ENCODE assay signal across 14 cellular contexts in the genomic region with DNA sequence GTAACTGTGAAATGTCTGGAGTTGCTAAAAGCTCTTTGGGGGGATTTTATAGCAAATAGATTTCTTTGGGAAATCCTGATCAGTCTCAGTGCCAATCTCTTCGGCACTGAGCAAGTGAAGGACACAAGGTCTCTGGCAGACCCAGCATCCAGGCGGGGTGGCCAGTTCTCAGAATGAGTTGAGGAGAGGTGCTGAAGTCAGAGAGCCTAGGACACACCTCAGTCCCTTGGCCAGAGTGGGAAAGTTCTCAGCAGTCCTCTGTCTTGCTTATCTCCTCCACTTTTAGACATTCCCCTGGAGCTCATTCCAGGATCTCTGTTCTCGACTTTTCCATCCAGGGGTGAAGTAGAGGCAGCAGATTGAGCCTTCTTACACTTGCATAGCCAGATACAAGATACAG. TPM values are rescaled to one million over a fixed set of nuclear protein-coding genes. Genes with fewer than 3 reads are reported as not detected.
DNase-seq lines count a peak whose midpoint lies in the region; ATAC-seq and TF ChIP-seq lines count a peak whose summit lies in the region.
"Had no signal": no experiment of that assay in that cellular context is flagged by ENCODE, and none has a peak within 500 bp of the region (broad histone marks: within the 10 kb centered on the region; RNA-seq: fewer than 3 reads in every experiment).

No MANE protein-coding gene starts in this region.

- H3K79me2 ChIP-seq in GM23338 (replicated peaks; ENCODE audit: insufficient read depth) = no peaks in the 10 kb centered on the region

- no peak overlapping the region for H3K4me2 ChIP-seq in GM23338

- H3K4me1 ChIP-seq in GM23338 (ENCODE audit: insufficient read depth) = peaks cover 64% of the 10 kb centered on the region
- H3K4me1 ChIP-seq in esophagus muscularis mucosa = peaks cover 28 to 40% (median 33%) of the 10 kb centered on the region in 4 donors
- peaks cover 14% of the 10 kb centered on the region for H3K4me1 ChIP-seq in rectal smooth muscle tissue (ENCODE audit: control insufficient read depth, insufficient read depth, low read length)
- peaks cover 7 to 8% of the 10 kb centered on the region in 2 donors for H3K4me1 ChIP-seq in gastrocnemius medialis

- no peak overlapping the region for H3K4me3 Mint-ChIP-seq in GM23338
- H3K4me3 Mint-ChIP-seq: CD4-positive, alpha-beta memory T cell had no signal

- intact Hi-C loops in esophagus muscularis mucosa (cut with DNase I) (no loop called here), gastrocnemius medialis (cut with DNase I; ENCODE audit: low total_unique reads) (no loop called here)

- no peaks in the 10 kb centered on the region for H3K36me3 Mint-ChIP-seq in GM23338 (ENCODE audit: low read depth)

- H3K36me3 ChIP-seq in GM23338 (ENCODE audit: insufficient read depth) (no peaks in the 10 kb centered on the region), esophagus muscularis mucosa (peaks cover 14 to 49% (median 38%) of the 10 kb centered on the region in 4 donors), rectal smooth muscle tissue (ENCODE audit: control insufficient read depth, insufficient read depth, low read length) (peaks cover 20% of the 10 kb centered on the region), gastrocnemius medialis (peaks cover 0 to 38% of the 10 kb centered on the region in 2 donors)

- DNase-seq in GM23338 (ENCODE audit: low spot score) (no peak), esophagus muscularis mucosa (ENCODE audit: extremely low spot score) (peak; percentile 81), NOMO-1 treated with dmso at 0.1 percent for 144 hours (lab: John Stamatoyannopoulos, UW; ENCODE audit: unreplicated experiment) (no peak), NCI-H2171 (lab: John Stamatoyannopoulos, UW) (no peak), gastrocnemius medialis (no peak)
- DNase-seq: CD4-positive, alpha-beta memory T cell; DMS79 had no signal

- no peak overlapping the region for H2AFZ ChIP-seq in GM23338

- 100% methylated on average over 1 of the region's 3 CpGs for WGBS in esophagus muscularis mucosa

- H3K4me3 ChIP-seq in GM23338 (no peak overlapping the region), esophagus muscularis mucosa (no peak overlapping the region), rectal smooth muscle tissue (ENCODE audit: low read length) (no peak overlapping the region), gastrocnemius medialis (no peak overlapping the region)

- ATAC-seq in GM23338 (no peak), HG03439 (IDR thresholded peaks at IDR 0.05; ENCODE audit: unreplicated experiment) (no peak), gastrocnemius medialis (no peak)
- ATAC-seq: HCT116 had no signal

- H3K27ac Mint-ChIP-seq in GM23338 = no peak overlapping the region
- H3K27ac Mint-ChIP-seq: B cell; CD4-positive, alpha-beta memory T cell; IgD-negative memory B cell had no signal

- peaks cover 100% of the 10 kb centered on the region for H3K27me3 Mint-ChIP-seq in GM23338 (ENCODE audit: insufficient read depth, low read depth, poor library complexity)

- H3K9me3 ChIP-seq in esophagus muscularis mucosa = no peaks in the 10 kb centered on the region
- H3K9me3 ChIP-seq in gastrocnemius medialis = no peaks in the 10 kb centered on the region

- in situ Hi-C loops in gastrocnemius medialis (cut with MboI; ENCODE audit: low sequenced_read_pairs in 4 of 4) = no loop called here

- peaks cover 14% of the 10 kb centered on the region for H3F3A ChIP-seq in GM23338 (replicated peaks; ENCODE audit: low read depth)

- H3K9me3 Mint-ChIP-seq in GM23338 = peaks cover 6% of the 10 kb centered on the region; the same call in 2 of the 3 replicates

- no peak overlapping the region for H3K27ac ChIP-seq in GM23338 (ENCODE audit: low read depth)
- H3K27ac ChIP-seq in esophagus muscularis mucosa (replicated peaks in 1 of 4) = no peak overlapping the region
- H3K27ac ChIP-seq in rectal smooth muscle tissue (ENCODE audit: low read depth, low read length) = peak overlapping the region; percentile 96
- H3K27ac ChIP-seq in gastrocnemius medialis = no peak overlapping the region
- H3K27ac ChIP-seq: C4-2B had no signal

- H3K27me3 ChIP-seq in GM23338 (ENCODE audit: insufficient read depth) (peaks cover 100% of the 10 kb centered on the region), esophagus muscularis mucosa (peaks cover 0 to 48% (median 12%) of the 10 kb centered on the region in 4 donors), rectal smooth muscle tissue (ENCODE audit: control insufficient read depth, insufficient read depth, low read length) (peaks cover 9% of the 10 kb centered on the region), gastrocnemius medialis (peaks cover 0 to 14% (median 8%) of the 10 kb centered on the region in 3 donors)

- TF ChIP-seq CTCF in GM23338 (conservative IDR thresholded peaks at IDR 0.05; ENCODE audit: low read depth in 2 of 2) (no peak), esophagus muscularis mucosa (IDR thresholded peaks at IDR 0.05) (no peak), gastrocnemius medialis (IDR thresholded peaks at IDR 0.05 in 4 of 5, conservative IDR thresholded peaks at IDR 0.05 in 1 of 5) (no peak)

- H3K4me1 Mint-ChIP-seq in GM23338 = peaks cover 63% of the 10 kb centered on the region

- H4K20me1 ChIP-seq in GM23338 (replicated peaks; ENCODE audit: insufficient read depth) = peaks cover 62% of the 10 kb centered on the region

- no peak overlapping the region for H3K9ac ChIP-seq in rectal smooth muscle tissue (ENCODE audit: low read length)

- no peaks in the 10 kb centered on the region for H3K9me2 ChIP-seq in GM23338 (ENCODE audit: insufficient read depth)

- TF ChIP-seq EP300 in esophagus muscularis mucosa (IDR thresholded peaks at IDR 0.05) = no peak

- TF ChIP-seq POLR2A in esophagus muscularis mucosa (IDR thresholded peaks at IDR 0.05; ENCODE audit: low read depth) (no peak), gastrocnemius medialis (IDR thresholded peaks at IDR 0.05) (no peak)

TF ChIP-seq in GM23338, 12 proteins besides CTCF, POLR2A, EP300 and RAD21:
- no peak for TF ChIP-seq ETS1 (IDR thresholded peaks at IDR 0.05)
- TF ChIP-seq EZH2phosphoT487 (IDR thresholded peaks at IDR 0.05; ENCODE audit: unreplicated experiment) = peak; percentile 19
- no peak for TF ChIP-seq STAT1 (IDR thresholded peaks at IDR 0.05; ENCODE audit: unreplicated experiment)
- TF ChIP-seq POLR2AphosphoS5 (IDR thresholded peaks at IDR 0.05; ENCODE audit: low read depth) = no peak
- no peak for TF ChIP-seq NANOG (IDR thresholded peaks at IDR 0.05; ENCODE audit: borderline replicate concordance)

RNA-seq across cellular contexts. Expression of gene HLX, which starts 6.7 kb away (rescaled TPM):
- 0.07 TPM in 1 of 2 replicates, not detected in the other for total RNA-seq in GM23338 (2014; rRNA removed; shearing (Covaris generic))
- polyA plus RNA-seq in GM23338 (2016; fragmentation: Nextera tagmentation; extraction: Ambion mirVana) = not detected in 2 replicates
- total RNA-seq in esophagus muscularis mucosa (10 to 100 TPM in 3 of 4 donors, 1 to 10 TPM in 1; 8.7 to 27.3 (median 16.1) TPM), gastrocnemius medialis (1 to 10 TPM; 3.5 to 8.3 (median 6.4) TPM)
- total RNA-seq: G401 had no signal
- polyA plus RNA-seq: CD4-positive, alpha-beta memory T cell had no signal
